25 cellular contexts compared by ENCODE assay signal in the genomic region with DNA sequence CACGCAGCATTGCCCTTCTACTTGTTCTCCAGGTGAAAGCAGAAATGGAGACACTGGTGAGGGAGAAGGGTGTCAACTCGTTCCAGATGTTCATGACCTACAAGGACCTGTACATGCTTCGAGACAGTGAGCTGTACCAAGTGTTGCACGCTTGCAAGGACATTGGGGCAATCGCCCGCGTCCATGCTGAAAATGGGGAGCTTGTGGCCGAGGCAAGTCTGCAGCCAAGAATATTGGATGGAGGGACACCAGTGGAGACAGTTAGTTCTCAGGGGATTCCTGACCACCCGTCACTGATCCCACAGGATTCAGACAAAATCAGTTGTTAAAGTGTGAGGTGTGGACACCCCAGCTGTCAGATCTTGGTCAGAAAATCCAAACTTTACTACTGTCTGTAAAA. TPM values are rescaled to one million over a fixed set of nuclear protein-coding genes. Genes with fewer than 3 reads are reported as not detected.
DNase-seq lines count a peak whose midpoint lies in the region; ATAC-seq and TF ChIP-seq lines count a peak whose summit lies in the region.
"Had no signal": no experiment of that assay in that cellular context is flagged by ENCODE, and none has a peak within 500 bp of the region (broad histone marks: within the 10 kb centered on the region; RNA-seq: fewer than 3 reads in every experiment).

No MANE protein-coding gene starts in this region.

- H3K9me2 ChIP-seq in PC-9 (ENCODE audit: insufficient read depth) = no peaks in the 10 kb centered on the region

- H3K4me3 ChIP-seq in endodermal cell (ENCODE audit: low read length) (no peak overlapping the region), spleen (no peak overlapping the region), PC-9 (no peak overlapping the region)
- H3K4me3 ChIP-seq: BLaER1, GM12878 had no signal

- H4K20me1 ChIP-seq in PC-9 (ENCODE audit: insufficient read depth) = no peaks in the 10 kb centered on the region
- H4K20me1 ChIP-seq: BLaER1 had no signal

- H3K27me3 Mint-ChIP-seq in activated T-cell treated with anti-CD3 and anti-CD28 coated beads, Interleukin-2, amount 50 U/mL, for 24 hours = peaks cover 23% of the 10 kb centered on the region
- H3K27me3 Mint-ChIP-seq in endodermal cell (ENCODE audit: insufficient read depth) = peaks cover 5% of the 10 kb centered on the region

- no peak for ATAC-seq in stimulated activated naive CD8-positive, alpha-beta T cell treated with anti-CD3 and anti-CD28 coated beads, Interleukin-15, Interleukin-2, amounts not matched to agents 100 U/mL and 50 U/mL, for 24 hours
- ATAC-seq: GM12878 had no signal

- no peaks in the 10 kb centered on the region for H3K9me3 Mint-ChIP-seq in activated T-cell treated with anti-CD3 and anti-CD28 coated beads, Interleukin-2, amount 50 U/mL, for 24 hours
- no peaks in the 10 kb centered on the region for H3K9me3 Mint-ChIP-seq in endodermal cell
- H3K9me3 Mint-ChIP-seq: CD4-positive, alpha-beta memory T cell; CD4-positive, CD25-positive, alpha-beta regulatory T cell; CD8-positive, alpha-beta memory T cell had no signal

- H3K27ac ChIP-seq in endodermal cell (ENCODE audit: low read depth, low read length) (no peak overlapping the region), spleen (no peak overlapping the region), PC-9 (no peak overlapping the region)
- H3K27ac ChIP-seq: BLaER1 had no signal

- peaks cover 10% of the 10 kb centered on the region for H3K4me1 Mint-ChIP-seq in activated T-cell treated with anti-CD3 and anti-CD28 coated beads, Interleukin-2, amount 50 U/mL, for 24 hours (ENCODE audit: low read depth)
- peaks cover 13% of the 10 kb centered on the region for H3K4me1 Mint-ChIP-seq in endodermal cell

- 0 out of 2 replicates have a peak, but pooled peaks cover under 1% of the 10 kb centered on the region for H3F3A ChIP-seq in PC-9 (ENCODE audit: insufficient read depth, low read depth)

- H3K79me2 ChIP-seq in PC-9 (ENCODE audit: low read depth) = no peaks in the 10 kb centered on the region

- no peak overlapping the region for H3K4me3 Mint-ChIP-seq in activated T-cell treated with anti-CD3 and anti-CD28 coated beads, Interleukin-2, amount 50 U/mL, for 24 hours
- no peak overlapping the region for H3K4me3 Mint-ChIP-seq in endodermal cell
- H3K4me3 Mint-ChIP-seq: CD14-positive monocyte; CD4-positive, alpha-beta memory T cell; CD4-positive, CD25-positive, alpha-beta regulatory T cell; CD8-positive, alpha-beta memory T cell had no signal

- no peaks in the 10 kb centered on the region for H3K36me3 ChIP-seq in endodermal cell (ENCODE audit: control insufficient read depth, insufficient read depth, low read length)
- no peaks in the 10 kb centered on the region for H3K36me3 ChIP-seq in spleen
- no peaks in the 10 kb centered on the region for H3K36me3 ChIP-seq in PC-9 (ENCODE audit: low read depth)
- H3K36me3 ChIP-seq: BE2C, BLaER1 had no signal

- peak; percentile 14 for DNase-seq in activated T-cell treated with anti-CD3 and anti-CD28 coated beads, Interleukin-2, amount 50 U/mL, for 24 hours
- DNase-seq in activated T-cell treated with anti-CD3 and anti-CD28 coated beads, Interleukin-2, amount 50 U/mL, for 48 hours = no peak
- peak; percentile 20 for DNase-seq in endodermal cell
- peak; percentile 57 for DNase-seq in spleen
- no peak for DNase-seq in PC-9
- no peak for DNase-seq in SHP77 (lab: John Stamatoyannopoulos, UW)
- DNase-seq in stimulated activated naive CD8-positive, alpha-beta T cell treated with anti-CD3 and anti-CD28 coated beads, Interleukin-15, Interleukin-2, amounts not matched to agents 100 U/mL and 50 U/mL, for 24 hours = no peak
- DNase-seq: 8988T; ACHN; BE2C; C1 segment of cervical spinal cord; CD4-positive, alpha-beta memory T cell; CD4-positive, CD25-positive, alpha-beta regulatory T cell; CD8-positive, alpha-beta memory T cell; COR-L47; DMS 273 treated with DMSO at 0.1 percent for 48 hours; DMS153; DMS53; DMS79; DND-41; EL; GDM1 had no signal

- 94 to 97% methylated on average over 7 to 9 of the region's 9 CpGs for WGBS in endodermal cell (ENCODE audit: insufficient coverage in 1 of 2, insufficient read length in 1 of 2), 2 experiments
- WGBS in spleen, 5 donors = 89 to 95% (median 91%) methylated on average over 9 of the region's 9 CpGs

- H3K27ac Mint-ChIP-seq in activated T-cell treated with anti-CD3 and anti-CD28 coated beads, Interleukin-2, amount 50 U/mL, for 24 hours = no peak overlapping the region
- H3K27ac Mint-ChIP-seq in endodermal cell = no peak overlapping the region
- H3K27ac Mint-ChIP-seq: CD4-positive, alpha-beta memory T cell; CD4-positive, CD25-positive, alpha-beta regulatory T cell; CD8-positive, alpha-beta memory T cell had no signal

- CTCF ChIA-PET in PC-9 (lab: Charles Lee) = no interaction called here

- no peak overlapping the region for H3K4me2 ChIP-seq in PC-9
- H3K4me2 ChIP-seq: BLaER1 had no signal

- intact Hi-C loops in spleen (cut with DNase I; ENCODE audit: low total_unique reads) (no loop called here), PC-9 (cut with micrococcal nuclease; ENCODE audit: unreplicated experiment) (loop anchor here (5.0 kb wide), 1 partner anchor 75 kb away; no protein-coding TSS in a partner anchor)

- H3K9ac ChIP-seq in endodermal cell (ENCODE audit: extremely low read depth, low read length, poor library complexity, severe bottlenecking) = no peak overlapping the region
- H3K9ac ChIP-seq: BLaER1 had no signal

- no peaks in the 10 kb centered on the region for H3K4me1 ChIP-seq in endodermal cell (ENCODE audit: control insufficient read depth, insufficient read depth, low read length)
- peaks cover 0 to 21% (median 9%) of the 10 kb centered on the region in 6 donors for H3K4me1 ChIP-seq in spleen
- no peaks in the 10 kb centered on the region for H3K4me1 ChIP-seq in PC-9 (replicated peaks; ENCODE audit: insufficient read depth)
- H3K4me1 ChIP-seq: BE2C had no signal

- POLR2A ChIA-PET in PC-9 (lab: Charles Lee; ENCODE audit: unreplicated experiment) = no interaction called here

- no TSS peak for BruUV-seq in PC-9 (replicated peaks; lab: Mats Ljungman, UMichigan)

- no peak overlapping the region for H2AFZ ChIP-seq in PC-9

- no peak for TF ChIP-seq CTCF in endodermal cell (conservative IDR thresholded peaks at IDR 0.05)
- TF ChIP-seq CTCF in spleen (IDR thresholded peaks at IDR 0.05 in 8 of 11, conservative IDR thresholded peaks at IDR 0.05 in 3 of 11) = no peak
- TF ChIP-seq CTCF in PC-9 (conservative IDR thresholded peaks at IDR 0.05) = no peak

- H3K9me3 ChIP-seq in endodermal cell (ENCODE audit: control insufficient read depth, low read length) (no peaks in the 10 kb centered on the region), spleen (no peaks in the 10 kb centered on the region), PC-9 (ENCODE audit: insufficient read depth, low read depth) (no peaks in the 10 kb centered on the region)
- H3K9me3 ChIP-seq: BE2C, BLaER1 had no signal

- no peaks in the 10 kb centered on the region for H3K36me3 Mint-ChIP-seq in activated T-cell treated with anti-CD3 and anti-CD28 coated beads, Interleukin-2, amount 50 U/mL, for 24 hours (ENCODE audit: low read depth)
- H3K36me3 Mint-ChIP-seq in endodermal cell (ENCODE audit: low read depth) = no peaks in the 10 kb centered on the region
- H3K36me3 Mint-ChIP-seq: CD14-positive monocyte; CD4-positive, alpha-beta memory T cell; CD4-positive, CD25-positive, alpha-beta regulatory T cell; CD8-positive, alpha-beta memory T cell had no signal

- H3K27me3 ChIP-seq in endodermal cell (ENCODE audit: control insufficient read depth, insufficient read depth, low read length, poor library complexity, severe bottlenecking) = no peaks in the 10 kb centered on the region
- peaks cover 0 to 35% (median 0%) of the 10 kb centered on the region in 7 donors for H3K27me3 ChIP-seq in spleen (replicated peaks in 1 of 7)
- H3K27me3 ChIP-seq in PC-9 (ENCODE audit: insufficient read depth, low read depth) = peaks cover 24% of the 10 kb centered on the region
- H3K27me3 ChIP-seq: BE2C, BLaER1 had no signal

- no peak for TF ChIP-seq POLR2A in spleen (IDR thresholded peaks at IDR 0.05)

RNA-seq across cellular contexts. Expression of gene MAPRE3, which starts 43.2 kb away (rescaled TPM):
- total RNA-seq in endodermal cell (1 to 10 TPM; 3.2 to 4.4 TPM), spleen (10 to 100 TPM in 6 of 7 donors, 1 to 10 TPM in 1; 10.0 to 17.9 (median 11.9) TPM), PC-9 (2021) (17.1 and 25.2 TPM in 2 replicates)
- polyA plus RNA-seq in endodermal cell (2013, experiment 1 of 2) = 26.1 TPM
- 23.8 TPM for polyA plus RNA-seq in endodermal cell (2013, experiment 2 of 2)
- polyA plus RNA-seq in spleen = 10 to 100 TPM in 1 of 3 donors, 1 to 10 TPM in 2; 5.2 to 14.0 (median 6.7) TPM

Comparison
In these comparisons a context has a peak if more than half of its experiments do, and no peak if none do; other contexts are left out.
1. DNase-seq: peak in activated T-cell treated with anti-CD3 and anti-CD28 coated beads, Interleukin-2, amount 50 U/mL, for 24 hours (single experiment), endodermal cell (single experiment) and spleen (single experiment); none in activated T-cell treated with anti-CD3 and anti-CD28 coated beads, Interleukin-2, amount 50 U/mL, for 48 hours (0 of 2), PC-9 (0 of 2), SHP77 (0 of 2) and stimulated activated naive CD8-positive, alpha-beta T cell treated with anti-CD3 and anti-CD28 coated beads, Interleukin-15, Interleukin-2, amounts not matched to agents 100 U/mL and 50 U/mL, for 24 hours (single experiment).